Comparison of ENCODE assay signal across 15 cellular contexts in the genomic region with DNA sequence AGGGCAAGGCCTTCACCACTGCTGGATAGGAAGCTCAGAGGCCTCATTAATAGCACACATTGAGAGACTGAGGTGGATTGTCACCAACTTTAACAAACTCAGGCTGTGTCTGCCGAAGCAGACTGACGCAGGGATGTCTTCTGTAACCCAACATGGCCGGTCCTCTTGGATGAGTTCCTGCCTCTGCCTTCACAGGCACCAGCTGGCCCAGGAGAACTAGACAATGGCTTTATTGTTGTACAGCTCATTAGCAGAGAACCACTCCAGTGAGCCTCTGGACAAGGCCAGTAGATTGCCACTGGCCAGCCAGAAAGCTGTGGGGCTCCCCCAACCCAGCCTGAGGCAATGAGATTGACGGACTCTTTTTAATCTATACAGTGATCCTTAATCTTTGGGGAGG. TPM values are rescaled to one million over a fixed set of nuclear protein-coding genes. Genes with fewer than 3 reads are reported as not detected.
DNase-seq lines count a peak whose midpoint lies in the region; ATAC-seq and TF ChIP-seq lines count a peak whose summit lies in the region.
"Had no signal": no experiment of that assay in that cellular context is flagged by ENCODE, and none has a peak within 500 bp of the region (broad histone marks: within the 10 kb centered on the region; RNA-seq: fewer than 3 reads in every experiment).

No MANE protein-coding gene starts in this region.

- H4K20me1 ChIP-seq in mammary epithelial cell (ENCODE audit: insufficient read depth, low read length), result no peaks in the 10 kb centered on the region

- no peak for TF ChIP-seq EP300 in suprapubic skin (IDR thresholded peaks at IDR 0.05)

- H3K27ac Mint-ChIP-seq in T-helper 2 cell treated with Interferon-gamma antibody and Interleukin-4, amounts not matched to agents 5 μg/mL and 100 μg/mL, for 36 hours, result peak overlapping the region; percentile 36
- H3K27ac Mint-ChIP-seq: H9 had no signal

- no peaks in the 10 kb centered on the region for H3K27me3 ChIP-seq in mammary epithelial cell (ENCODE audit: insufficient read depth, low read length)
- H3K27me3 ChIP-seq in lower lobe of right lung (ENCODE audit: low read depth), result no peaks in the 10 kb centered on the region
- H3K27me3 ChIP-seq in suprapubic skin, result no peaks in the 10 kb centered on the region
- H3K27me3 ChIP-seq in HAP-1 (ENCODE audit: low read depth), result no peaks in the 10 kb centered on the region

- H3K79me2 ChIP-seq in mammary epithelial cell (ENCODE audit: insufficient read depth, low read length), result no peaks in the 10 kb centered on the region

- H3K4me1 ChIP-seq in mammary epithelial cell (ENCODE audit: insufficient read depth, low read length) (peaks cover 8% of the 10 kb centered on the region), lower lobe of right lung (peaks cover 44% of the 10 kb centered on the region), suprapubic skin (peaks cover 25% of the 10 kb centered on the region), HAP-1 (no peaks in the 10 kb centered on the region)

- H3K9me3 ChIP-seq in mammary epithelial cell (replicated peaks; ENCODE audit: insufficient read depth, low read length) (no peaks in the 10 kb centered on the region), lower lobe of right lung (no peaks in the 10 kb centered on the region), suprapubic skin (no peaks in the 10 kb centered on the region), HAP-1 (no peaks in the 10 kb centered on the region)

- peaks cover 20% of the 10 kb centered on the region for H3K4me1 Mint-ChIP-seq in T-helper 2 cell treated with Interferon-gamma antibody and Interleukin-4, amounts not matched to agents 5 μg/mL and 100 μg/mL, for 36 hours (ENCODE audit: low read depth)

- H2AFZ ChIP-seq in mammary epithelial cell (ENCODE audit: low read depth, low read length), result peak overlapping the region; percentile 9

- dilution Hi-C loops in mammary epithelial cell (cut with HindIII; ENCODE audit: low sequenced_read_pairs), result no loop called here

- 17% methylated on average over 4 of the region's 4 CpGs for WGBS in mammary epithelial cell (ENCODE audit: low coverage, missing lambda C conversion rate)
- 72% methylated on average over 2 of the region's 4 CpGs for WGBS in suprapubic skin

- TF ChIP-seq POLR2A in suprapubic skin (IDR thresholded peaks at IDR 0.05), result no peak

- H3K36me3 ChIP-seq in mammary epithelial cell (ENCODE audit: insufficient read depth, low read length) (peaks cover 6% of the 10 kb centered on the region), lower lobe of right lung (peaks cover 18% of the 10 kb centered on the region), suprapubic skin (peaks cover 31% of the 10 kb centered on the region), HAP-1 (replicated peaks) (peaks cover 15% of the 10 kb centered on the region)

- no peak overlapping the region for H3K27ac ChIP-seq in mammary epithelial cell (ENCODE audit: insufficient read depth, low read depth, low read length)
- H3K27ac ChIP-seq in lower lobe of right lung, result peak overlapping the region; percentile 62
- peak overlapping the region; percentile 18 for H3K27ac ChIP-seq in suprapubic skin

- no peak overlapping the region for H3K4me2 ChIP-seq in mammary epithelial cell (ENCODE audit: insufficient read depth, low read depth, low read length)

- CTCF ChIA-PET in mammary epithelial cell (lab: Charles Lee; ENCODE audit: low non-redundant PET), result no interaction called here

- in situ Hi-C loops in mammary epithelial cell (cut with MboI; ENCODE audit: low sequenced_read_pairs in 2 of 2), result no loop called here
- in situ Hi-C loops in HAP-1 (cut with MboI; ENCODE audit: low sequenced_read_pairs), result no loop called here

- peaks cover 11% of the 10 kb centered on the region for H3K36me3 Mint-ChIP-seq in T-helper 2 cell treated with Interferon-gamma antibody and Interleukin-4, amounts not matched to agents 5 μg/mL and 100 μg/mL, for 36 hours (ENCODE audit: low read depth)

- no peak for DNase-seq in T-helper 2 cell treated with Interferon-gamma antibody and Interleukin-4, amounts not matched to agents 5 μg/mL and 100 μg/mL, for 36 hours (ENCODE audit: low spot score)
- DNase-seq in T-helper 2 cell (no peak), mammary epithelial cell (peak; percentile 64), lower lobe of right lung (no peak), suprapubic skin (ENCODE audit: low spot score in 2 of 2) (no peak), HAP-1 (ENCODE audit: low spot score in 2 of 2) (no peak), NCI-H2171 (lab: John Stamatoyannopoulos, UW) (no peak)
- DNase-seq: foreskin fibroblast, H9 had no signal

- intact Hi-C loops in mammary epithelial cell (cut with micrococcal nuclease), result no loop called here
- intact Hi-C loops in lower lobe of right lung (cut with DNase I), result no loop called here

- no TSS peak for BruUV-seq in mammary epithelial cell (replicated peaks; lab: Mats Ljungman, UMichigan)

- no peaks in the 10 kb centered on the region for H3K27me3 Mint-ChIP-seq in T-helper 2 cell treated with Interferon-gamma antibody and Interleukin-4, amounts not matched to agents 5 μg/mL and 100 μg/mL, for 36 hours (ENCODE audit: low read depth)
- H3K27me3 Mint-ChIP-seq: central memory CD8-positive, alpha-beta T cell had no signal

- peak overlapping the region; percentile 87 for H3K4me3 Mint-ChIP-seq in T-helper 2 cell treated with Interferon-gamma antibody and Interleukin-4, amounts not matched to agents 5 μg/mL and 100 μg/mL, for 36 hours
- H3K4me3 Mint-ChIP-seq: H9 had no signal

- TF ChIP-seq CTCF in mammary epithelial cell (conservative IDR thresholded peaks at IDR 0.05 in 1 of 2, IDR thresholded peaks at IDR 0.05 in 1 of 2; ENCODE audit: extremely low read depth in 1 of 2, insufficient read depth in 1 of 2, low read depth in 1 of 2, low read length in 2 of 2) (no peak), lower lobe of right lung (IDR thresholded peaks at IDR 0.05) (no peak), suprapubic skin (IDR thresholded peaks at IDR 0.05) (no peak)

- no peak for ATAC-seq in lower lobe of right lung
- no peak for ATAC-seq in HG03280 (IDR thresholded peaks at IDR 0.05; ENCODE audit: unreplicated experiment)

- no peaks in the 10 kb centered on the region for H3K9me3 Mint-ChIP-seq in T-helper 2 cell treated with Interferon-gamma antibody and Interleukin-4, amounts not matched to agents 5 μg/mL and 100 μg/mL, for 36 hours
- H3K9me3 Mint-ChIP-seq: central memory CD8-positive, alpha-beta T cell; H9 had no signal

- no peak overlapping the region for H3K4me3 ChIP-seq in mammary epithelial cell (replicated peaks in 1 of 3; ENCODE audit: insufficient read depth in 1 of 3, low read depth in 2 of 3, low read length in 3 of 3)
- no peak overlapping the region for H3K4me3 ChIP-seq in lower lobe of right lung
- no peak overlapping the region for H3K4me3 ChIP-seq in suprapubic skin
- H3K4me3 ChIP-seq in HAP-1, result no peak overlapping the region

- no peak overlapping the region for H3K9ac ChIP-seq in mammary epithelial cell (ENCODE audit: insufficient read depth, low read length)

RNA-seq across cellular contexts. Expression of gene NODAL, which starts 9.4 kb away (rescaled TPM):
- total RNA-seq in mammary epithelial cell (under 1 TPM; 0.17 to 0.47 TPM), lower lobe of right lung (not detected), suprapubic skin (not detected)
- 0.41 TPM for polyA plus RNA-seq in mammary epithelial cell
- polyA minus RNA-seq in mammary epithelial cell, result not detected
- total RNA-seq: A673, LHCN-M2, mesenteric fat pad, NCI-H460 had no signal

RNA-seq across cellular contexts. Expression of gene EIF4EBP2, which starts 28.2 kb away (rescaled TPM):
- total RNA-seq in mammary epithelial cell (10 to 100 TPM; 34.7 to 47.5 TPM), lower lobe of right lung (77.2 TPM), suprapubic skin (10 to 100 TPM; 71.7 to 91.6 (median 77.1) TPM)
- polyA plus RNA-seq in mammary epithelial cell, result 23.6 TPM
- polyA minus RNA-seq in mammary epithelial cell, result 86.6 TPM

RNA-seq across cellular contexts. Expression of gene PALD1, which starts 46.5 kb away (rescaled TPM):
- under 1 TPM in 1 of 2 donors, not detected in 1; under 0.01 TPM for total RNA-seq in mammary epithelial cell
- polyA plus RNA-seq in mammary epithelial cell, result 0.01 TPM
- polyA minus RNA-seq in mammary epithelial cell, result not detected
- 16.0 TPM for total RNA-seq in lower lobe of right lung
- 10 to 100 TPM in 1 of 4 donors, 1 to 10 TPM in 3; 6.2 to 12.1 (median 7.7) TPM for total RNA-seq in suprapubic skin

RNA-seq across cellular contexts. Expression of gene LRRC20, which starts 49.7 kb away (rescaled TPM):
- total RNA-seq in mammary epithelial cell, result 1 to 10 TPM; 3.0 to 9.4 TPM
- 14.2 TPM for polyA plus RNA-seq in mammary epithelial cell
- polyA minus RNA-seq in mammary epithelial cell, result 2.9 TPM
- total RNA-seq in lower lobe of right lung, result 10.0 TPM
- 1 to 10 TPM; 2.4 to 6.5 (median 2.8) TPM for total RNA-seq in suprapubic skin

Comparison
In these comparisons a context has a peak if more than half of its experiments do, and no peak if none do; other contexts are left out.
1. RNA of gene PALD1, which starts 46.5 kb away (total RNA-seq): 16.0 TPM in lower lobe of right lung (single experiment) and 6.2 to 12.1 TPM in suprapubic skin; under 0.01 TPM in mammary epithelial cell; every median in the first group is over 4 times any median in the second.